ENCODE assay signal across 15 cellular contexts in genomic region chr7:44473295-44473694, GRCh38. TPM values are rescaled to one million over a fixed set of nuclear protein-coding genes. Genes with fewer than 3 reads are reported as not detected.
A peak's percentile ranks its signal among the peaks of the same experiment; 100 is the strongest.
DNase-seq lines count a peak whose midpoint lies in the region; ATAC-seq and TF ChIP-seq lines count a peak whose summit lies in the region.
"Had no signal": no experiment of that assay in that cellular context is flagged by ENCODE, and none has a peak within 500 bp of the region (broad histone marks: within the 10 kb centered on the region; RNA-seq: fewer than 3 reads in every experiment).

No MANE protein-coding gene starts in this region.

- H4K20me1 ChIP-seq in IMR-90 (ENCODE audit: insufficient read depth, low read length), result peaks cover 34% of the 10 kb centered on the region; the same call in 1 of the 2 replicates
- H4K20me1 ChIP-seq in hepatocyte (ENCODE audit: insufficient read depth, poor library complexity, severe bottlenecking), result peaks cover 6% of the 10 kb centered on the region

- in situ Hi-C loops in IMR-90 (cut with MboI; ENCODE audit: low sequenced_read_pairs), result no loop called here

- POLR2A ChIA-PET in IMR-90 (lab: Charles Lee; ENCODE audit: unreplicated experiment), result no interaction called here

- H4K91ac ChIP-seq in IMR-90 (ENCODE audit: insufficient read depth, low read depth, low read length), result no peak overlapping the region

- no CpG with 5 or more reads among the region's 3 CpGs for WGBS in IMR-90 (ENCODE audit: extremely low coverage in 2 of 2, insufficient read length in 1 of 2), 2 experiments
- 77% methylated on average over 3 of the region's 3 CpGs for WGBS in hepatocyte (ENCODE audit: low lambda C conversion rate, missing lambda C conversion rate)

- H2BK15ac ChIP-seq in IMR-90 (ENCODE audit: low read depth, low read length), result no peak overlapping the region

- no peak for TF ChIP-seq POLR2A in IMR-90 (IDR thresholded peaks at IDR 0.05; ENCODE audit: low read depth, low read length)

- H2AFZ ChIP-seq in IMR-90 (replicated peaks; ENCODE audit: low read length, poor library complexity) (no peak overlapping the region), hepatocyte (no peak overlapping the region)

- no peak overlapping the region for H2BK120ac ChIP-seq in IMR-90 (ENCODE audit: low read depth, low read length)

- intact Hi-C loops in IMR-90 (cut with micrococcal nuclease), result no loop called here
- intact Hi-C loops in head of caudate nucleus (cut with DNase I), result no loop called here

- no peak overlapping the region for H2BK5ac ChIP-seq in IMR-90 (ENCODE audit: low read depth, low read length, poor library complexity, severe bottlenecking)

- peaks cover 47 to 82% of the 10 kb centered on the region in 2 experiments for H3K79me1 ChIP-seq in IMR-90 (ENCODE audit: low read depth in 1 of 2, low read length in 2 of 2)

- H3K36me3 ChIP-seq in IMR-90 (ENCODE audit: control insufficient read depth, insufficient read depth, low read length) (peaks cover 21% of the 10 kb centered on the region), hepatocyte (replicated peaks; ENCODE audit: insufficient read depth, low read depth) (no peaks in the 10 kb centered on the region)

- H3K4me2 ChIP-seq in IMR-90 (ENCODE audit: low read depth, low read length) (no peak overlapping the region), hepatocyte (peak overlapping the region; percentile 45)

- no peaks in the 10 kb centered on the region for H3K9me3 ChIP-seq in IMR-90 (ENCODE audit: control insufficient read depth, insufficient read depth, low read length)
- no peaks in the 10 kb centered on the region for H3K9me3 ChIP-seq in hepatocyte (ENCODE audit: low read depth)

- DNase-seq in AG08395 (ENCODE audit: low spot score) (peak; percentile 14), IMR-90 (peak; percentile 45), amniotic epithelial cell (ENCODE audit: low read depth) (peak; percentile 62), hepatocyte (ENCODE audit: low spot score) (peak; percentile 44), head of caudate nucleus (no peak)
- DNase-seq: activated CD4-positive, alpha-beta T cell treated with anti-CD3 and anti-CD28 coated beads for 36 hours; activated T-cell treated with anti-CD3 and anti-CD28 coated beads, Interleukin-2, amount 50 U/mL, for 72 hours; anterior cingulate cortex; NCI-H1048; NCI-H526 treated with DMSO at 0.1 percent for 48 hours; stimulated activated CD4-positive, alpha-beta T cell treated with anti-CD3 and anti-CD28 coated beads, Interleukin-4, amount 100 ng/mL, for 4 hours; stimulated activated naive CD8-positive, alpha-beta T cell treated with anti-CD3 and anti-CD28 coated beads, Interleukin-15, Interleukin-2, amounts not matched to agents 100 U/mL and 50 U/mL, for 24 hours had no signal

- no peak overlapping the region for H2AK9ac ChIP-seq in IMR-90 (replicated peaks; ENCODE audit: low read depth, low read length, poor library complexity)

- H3K4me1 ChIP-seq in IMR-90 (ENCODE audit: control insufficient read depth, insufficient read depth, low read length), result peaks cover 8% of the 10 kb centered on the region
- H3K4me1 ChIP-seq in hepatocyte (ENCODE audit: insufficient read depth), result peaks cover 32% of the 10 kb centered on the region

- no peak overlapping the region for H4K5ac ChIP-seq in IMR-90 (ENCODE audit: low read depth, low read length)

- ATAC-seq in IMR-90 (ENCODE audit: low read depth) (no peak), GM18867 (IDR thresholded peaks at IDR 0.05; ENCODE audit: unreplicated experiment) (no peak), HG03432 (IDR thresholded peaks at IDR 0.05; ENCODE audit: unreplicated experiment) (no peak), GM21515 (IDR thresholded peaks at IDR 0.05; ENCODE audit: unreplicated experiment) (no peak)
- ATAC-seq: activated CD4-positive, alpha-beta T cell treated with anti-CD3 and anti-CD28 coated beads for 36 hours; activated T-cell treated with anti-CD3 and anti-CD28 coated beads, Interleukin-2, amount 50 U/mL, for 72 hours; stimulated activated naive CD8-positive, alpha-beta T cell treated with anti-CD3 and anti-CD28 coated beads, Interleukin-15, Interleukin-2, amounts not matched to agents 100 U/mL and 50 U/mL, for 24 hours had no signal

- H3K14ac ChIP-seq in IMR-90 (replicated peaks; ENCODE audit: low read depth, low read length), result no peak overlapping the region

- H4K8ac ChIP-seq in IMR-90 (ENCODE audit: low read depth in 2 of 2, low read length in 2 of 2), result no peak overlapping the region

- no peak overlapping the region for H3K4ac ChIP-seq in IMR-90 (ENCODE audit: low read depth, low read length)

- H3K9me1 ChIP-seq in IMR-90 (ENCODE audit: insufficient read depth, low read length), result peaks cover 14% of the 10 kb centered on the region

- H3K9me2 ChIP-seq in hepatocyte (replicated peaks; ENCODE audit: insufficient read depth), result no peaks in the 10 kb centered on the region

- H3K9ac ChIP-seq in IMR-90 (ENCODE audit: low read depth, low read length), result no peak overlapping the region

- no peak overlapping the region for H3K56ac ChIP-seq in IMR-90 (ENCODE audit: extremely low read depth, insufficient read depth, low read length)

- dilution Hi-C loops in IMR-90 (cut with HindIII; ENCODE audit: low sequenced_read_pairs, unreplicated experiment), result no loop called here

- H2BK20ac ChIP-seq in IMR-90 (ENCODE audit: low read depth, low read length), result no peak overlapping the region

- no TSS peak for BruUV-seq in IMR-90 (replicated peaks; lab: Mats Ljungman, UMichigan)

- no peak overlapping the region for H3K23ac ChIP-seq in IMR-90 (ENCODE audit: low read depth, low read length)

- H3K4me3 ChIP-seq in IMR-90 (ENCODE audit: insufficient read depth, low read depth, low read length) (no peak overlapping the region), hepatocyte (no peak overlapping the region)

- CTCF ChIA-PET in IMR-90 (lab: Yijun Ruan, JAX), result interaction anchor here (0.8 kb wide), 1 partner anchor 92 kb away, joined by 3 read pairs; no protein-coding TSS in a partner anchor

- no peak overlapping the region for H3K18ac ChIP-seq in IMR-90 (ENCODE audit: low read depth, low read length)

- no peak for TF ChIP-seq RAD21 in IMR-90 (IDR thresholded peaks at IDR 0.05; ENCODE audit: low read length)

- no peak for TF ChIP-seq CTCF in IMR-90 (conservative IDR thresholded peaks at IDR 0.05; ENCODE audit: low read depth, low read length)
- no peak for TF ChIP-seq CTCF in hepatocyte (IDR thresholded peaks at IDR 0.05; ENCODE audit: poor library complexity)

- H3K27me3 ChIP-seq in IMR-90 (ENCODE audit: control insufficient read depth, insufficient read depth, low read length), result no peaks in the 10 kb centered on the region
- no peaks in the 10 kb centered on the region for H3K27me3 ChIP-seq in hepatocyte

- H3K27ac ChIP-seq in IMR-90 (ENCODE audit: insufficient read depth, low read length) (no peak overlapping the region), hepatocyte (peak overlapping the region; percentile 87)

- H2AK5ac ChIP-seq in IMR-90 (ENCODE audit: low read depth, low read length), result no peak overlapping the region

- H3K79me2 ChIP-seq in hepatocyte, result peaks cover 81% of the 10 kb centered on the region

TF ChIP-seq in IMR-90, 13 proteins besides CTCF, POLR2A, EP300 and RAD21:
- no peak for TF ChIP-seq RFX5 (IDR thresholded peaks at IDR 0.05; ENCODE audit: low read depth, low read length)
- no peak for TF ChIP-seq BHLHE40 (IDR thresholded peaks at IDR 0.05; ENCODE audit: low read depth, low read length)
- TF ChIP-seq RCOR1 (IDR thresholded peaks at IDR 0.05; ENCODE audit: insufficient replicate concordance, low read length), result no peak
- TF ChIP-seq NFE2L2 (IDR thresholded peaks at IDR 0.05; ENCODE audit: low read depth, low read length), result no peak
- TF ChIP-seq MXI1 (IDR thresholded peaks at IDR 0.05; ENCODE audit: borderline replicate concordance, low read depth, low read length), result no peak
- TF ChIP-seq FOS (IDR thresholded peaks at IDR 0.05; ENCODE audit: low read depth, low read length), result no peak
- TF ChIP-seq MAZ (IDR thresholded peaks at IDR 0.05; ENCODE audit: borderline replicate concordance, low read depth, low read length), result no peak

RNA-seq across cellular contexts. Expression of gene NUDCD3, which starts 17.2 kb away (rescaled TPM):
- 58.3 and 76.0 TPM in 2 replicates for total RNA-seq in IMR-90 (2012; rRNA removed)
- 37.0 and 49.5 TPM in 2 replicates for polyA plus RNA-seq in IMR-90 (2012; rRNA removed)
- polyA plus RNA-seq in IMR-90 (2012; cell fraction: cytosol; rRNA removed), result 20.2 and 21.1 TPM in 2 replicates
- 42.0 and 53.9 TPM in 2 replicates for polyA plus RNA-seq in IMR-90 (2012; cell fraction: nucleus; rRNA removed; ENCODE audit: low replicate concordance)
- 35.1 and 60.8 TPM in 2 replicates for total RNA-seq in hepatocyte
- polyA plus RNA-seq in hepatocyte, result 42.6 and 54.7 TPM in 2 replicates

Comparison
In these comparisons a context has a peak if more than half of its experiments do, and no peak if none do; other contexts are left out.
1. DNase-seq: peak in AG08395 (single experiment), IMR-90 (single experiment), amniotic epithelial cell (single experiment) and hepatocyte (single experiment); none in head of caudate nucleus (0 of 42).